Comparison of ENCODE assay signal across 11 cellular contexts in genomic region chr13:22757530-22758120, GRCh38.
A peak's percentile ranks its signal among the peaks of the same experiment; 100 is the strongest.
DNase-seq lines count a peak whose midpoint lies in the region; ATAC-seq and TF ChIP-seq lines count a peak whose summit lies in the region.
"Had no signal": no experiment of that assay in that cellular context is flagged by ENCODE, and none has a peak within 500 bp of the region (broad histone marks: within the 10 kb centered on the region; RNA-seq: fewer than 3 reads in every experiment).

No MANE protein-coding gene starts in this region.

- H3K27me3 ChIP-seq in mesenchymal stem cell (ENCODE audit: control insufficient read depth in 1 of 2, insufficient read depth in 1 of 2, low read length in 2 of 2) (no peaks in the 10 kb centered on the region), colonic mucosa (no peaks in the 10 kb centered on the region)
- H3K27me3 ChIP-seq in CD8-positive, alpha-beta memory T cell (ENCODE audit: insufficient read depth, low read length, poor library complexity, severe bottlenecking): no peaks in the 10 kb centered on the region

- H2BK15ac ChIP-seq in mesenchymal stem cell (ENCODE audit: low read depth, poor library complexity, severe bottlenecking): no peak overlapping the region

- no peak overlapping the region for H3K27ac ChIP-seq in mesenchymal stem cell (ENCODE audit: low read length, poor library complexity, severe bottlenecking)
- H3K27ac ChIP-seq in CD8-positive, alpha-beta memory T cell (ENCODE audit: low read depth, low read length): no peak overlapping the region
- H3K27ac ChIP-seq in colonic mucosa: no peak overlapping the region

- POLR2A ChIA-PET in CD8-positive, alpha-beta memory T cell (lab: Charles Lee): no interaction called here

- no peaks in the 10 kb centered on the region for H3K79me1 ChIP-seq in mesenchymal stem cell (replicated peaks; ENCODE audit: low read length, poor library complexity, severe bottlenecking)

- no peak overlapping the region for H2AFZ ChIP-seq in mesenchymal stem cell (ENCODE audit: low read depth, low read length)

- 40% methylated on average over 1 of the region's 3 CpGs for WGBS in mesenchymal stem cell

- no peak overlapping the region for H2BK12ac ChIP-seq in mesenchymal stem cell (ENCODE audit: low read length in 2 of 2)

- no peak overlapping the region for H3K4me2 ChIP-seq in mesenchymal stem cell (ENCODE audit: low read length, poor library complexity, severe bottlenecking)

- peaks cover 0 to 4% (median 0%) of the 10 kb centered on the region in 3 donors for H3K36me3 Mint-ChIP-seq in CD8-positive, alpha-beta memory T cell
- H3K36me3 Mint-ChIP-seq in effector memory CD8-positive, alpha-beta T cell (ENCODE audit: insufficient read depth): no peaks in the 10 kb centered on the region
- H3K36me3 Mint-ChIP-seq: activated naive CD4-positive, alpha-beta T cell treated with anti-CD3 and anti-CD28 coated beads, Interleukin-2, amount 50 U/mL, for 24 hours had no signal

- no peaks in the 10 kb centered on the region for H3K36me3 ChIP-seq in mesenchymal stem cell (ENCODE audit: control insufficient read depth in 1 of 2, insufficient read depth in 2 of 2, low read depth in 1 of 2, low read length in 2 of 2)
- H3K36me3 ChIP-seq in CD8-positive, alpha-beta memory T cell (ENCODE audit: insufficient read depth, low read length): no peaks in the 10 kb centered on the region
- no peaks in the 10 kb centered on the region for H3K36me3 ChIP-seq in colonic mucosa

- H4K8ac ChIP-seq in mesenchymal stem cell (ENCODE audit: low read length): no peak overlapping the region

- H2BK120ac ChIP-seq in mesenchymal stem cell (ENCODE audit: low read depth, low read length): no peak overlapping the region

- H2AK5ac ChIP-seq in mesenchymal stem cell (ENCODE audit: low read length, severe bottlenecking): no peak overlapping the region

- TF ChIP-seq CTCF in colonic mucosa (IDR thresholded peaks at IDR 0.05): no peak

- intact Hi-C loops in colonic mucosa (cut with DNase I): no loop called here

- no peaks in the 10 kb centered on the region for H3K4me1 Mint-ChIP-seq in CD8-positive, alpha-beta memory T cell
- no peaks in the 10 kb centered on the region for H3K4me1 Mint-ChIP-seq in effector memory CD8-positive, alpha-beta T cell (ENCODE audit: low read depth in 2 of 2)
- H3K4me1 Mint-ChIP-seq: activated naive CD4-positive, alpha-beta T cell treated with anti-CD3 and anti-CD28 coated beads, Interleukin-2, amount 50 U/mL, for 24 hours had no signal

- H4K91ac ChIP-seq in mesenchymal stem cell (ENCODE audit: low read length): no peak overlapping the region

- H3K4ac ChIP-seq in mesenchymal stem cell (ENCODE audit: low read depth in 1 of 2, low read length in 2 of 2): no peak overlapping the region

- H3K23ac ChIP-seq in mesenchymal stem cell (ENCODE audit: low read length in 2 of 2): no peak overlapping the region

- peaks cover 0 to 6% (median 4%) of the 10 kb centered on the region in 5 donors for H3K9me3 Mint-ChIP-seq in CD8-positive, alpha-beta memory T cell
- H3K9me3 Mint-ChIP-seq in effector memory CD8-positive, alpha-beta T cell: no peaks in the 10 kb centered on the region
- H3K9me3 Mint-ChIP-seq: activated naive CD4-positive, alpha-beta T cell treated with anti-CD3 and anti-CD28 coated beads, Interleukin-2, amount 50 U/mL, for 24 hours had no signal

- H3K18ac ChIP-seq in mesenchymal stem cell (ENCODE audit: low read depth in 1 of 2, low read length in 2 of 2): no peak overlapping the region

- CTCF ChIA-PET in CD8-positive, alpha-beta memory T cell (lab: Charles Lee): interaction anchor here (0.6 kb wide), 1 partner anchor 1266 kb away, joined by 3 read pairs; no protein-coding TSS in a partner anchor

- H3K14ac ChIP-seq in mesenchymal stem cell (ENCODE audit: low read length in 2 of 2): no peak overlapping the region

- no peak overlapping the region for H3K27ac Mint-ChIP-seq in CD8-positive, alpha-beta memory T cell
- H3K27ac Mint-ChIP-seq in effector memory CD8-positive, alpha-beta T cell: no peak overlapping the region
- H3K27ac Mint-ChIP-seq: activated naive CD4-positive, alpha-beta T cell treated with anti-CD3 and anti-CD28 coated beads, Interleukin-2, amount 50 U/mL, for 24 hours; T-helper 2 cell treated with Interferon-gamma antibody and Interleukin-4, amounts not matched to agents 5 μg/mL and 100 μg/mL, for 36 hours had no signal

- ATAC-seq in effector memory CD8-positive, alpha-beta T cell (replicated peaks): no peak

- H3K4me3 Mint-ChIP-seq in CD8-positive, alpha-beta memory T cell: no peak overlapping the region
- no peak overlapping the region for H3K4me3 Mint-ChIP-seq in effector memory CD8-positive, alpha-beta T cell
- H3K4me3 Mint-ChIP-seq: activated naive CD4-positive, alpha-beta T cell treated with anti-CD3 and anti-CD28 coated beads, Interleukin-2, amount 50 U/mL, for 24 hours; T-helper 2 cell treated with Interferon-gamma antibody and Interleukin-4, amounts not matched to agents 5 μg/mL and 100 μg/mL, for 36 hours had no signal

- peak; percentile 42 for DNase-seq in DMS53 treated with DMSO at 0.1 percent for 48 hours (lab: John Stamatoyannopoulos, UW; ENCODE audit: unreplicated experiment)
- peak; percentile 36 for DNase-seq in LoVo (ENCODE audit: low spot score)
- DNase-seq in astrocyte of the hippocampus (ENCODE audit: low read depth, low spot score): peak; percentile 37
- DNase-seq in mesenchymal stem cell: peak; percentile 5
- DNase-seq in activated CD8-positive, alpha-beta memory T cell treated with anti-CD3 and anti-CD28 coated beads, Interleukin-2, amount 50 U/mL, for 48 hours: no peak
- no peak for DNase-seq in CD8-positive, alpha-beta memory T cell
- no peak for DNase-seq in colonic mucosa
- no peak for DNase-seq in effector memory CD8-positive, alpha-beta T cell
- DNase-seq: KBM-7 had no signal

- H2BK5ac ChIP-seq in mesenchymal stem cell (ENCODE audit: low read depth, low read length, poor library complexity, severe bottlenecking): no peak overlapping the region

- H3K9ac ChIP-seq in mesenchymal stem cell (ENCODE audit: low read length): no peak overlapping the region
- no peak overlapping the region for H3K9ac ChIP-seq in colonic mucosa (ENCODE audit: low read depth in 2 of 2, low read length in 2 of 2)

- H3K4me1 ChIP-seq in mesenchymal stem cell (ENCODE audit: control insufficient read depth, insufficient read depth, low read depth, low read length) (no peaks in the 10 kb centered on the region), colonic mucosa (no peaks in the 10 kb centered on the region)
- no peaks in the 10 kb centered on the region for H3K4me1 ChIP-seq in CD8-positive, alpha-beta memory T cell (ENCODE audit: insufficient read depth, low read length)

- peaks cover 2 to 8% of the 10 kb centered on the region in 2 donors for H3K27me3 Mint-ChIP-seq in CD8-positive, alpha-beta memory T cell
- peaks cover 0 to 3% of the 10 kb centered on the region in 2 donors for H3K27me3 Mint-ChIP-seq in effector memory CD8-positive, alpha-beta T cell

- H3K9me3 ChIP-seq in mesenchymal stem cell (ENCODE audit: control insufficient read depth, low read length) (no peaks in the 10 kb centered on the region), colonic mucosa (no peaks in the 10 kb centered on the region)
- H3K9me3 ChIP-seq in CD8-positive, alpha-beta memory T cell (ENCODE audit: low read length): no peaks in the 10 kb centered on the region

- H3K4me3 ChIP-seq in mesenchymal stem cell (ENCODE audit: insufficient read depth in 1 of 2, low read depth in 1 of 2, low read length in 2 of 2): no peak overlapping the region
- no peak overlapping the region for H3K4me3 ChIP-seq in CD8-positive, alpha-beta memory T cell (ENCODE audit: low read length)
- H3K4me3 ChIP-seq in colonic mucosa: no peak overlapping the region

Comparison
In these comparisons a context has a peak if more than half of its experiments do, and no peak if none do; other contexts are left out.
1. DNase-seq: peak in DMS53 treated with DMSO at 0.1 percent for 48 hours (single experiment), LoVo (single experiment), astrocyte of the hippocampus (single experiment) and mesenchymal stem cell (single experiment); none in activated CD8-positive, alpha-beta memory T cell treated with anti-CD3 and anti-CD28 coated beads, Interleukin-2, amount 50 U/mL, for 48 hours (single experiment), CD8-positive, alpha-beta memory T cell (0 of 5), colonic mucosa (single experiment) and effector memory CD8-positive, alpha-beta T cell (0 of 3).